In genomic region chrX:41720125-41720780, GRCh38 we compare ENCODE assay signal across 8 cellular contexts. TPM values are rescaled to one million over a fixed set of nuclear protein-coding genes. Genes with fewer than 3 reads are reported as not detected.
A peak's percentile ranks its signal among the peaks of the same experiment; 100 is the strongest.
DNase-seq lines count a peak whose midpoint lies in the region; ATAC-seq and TF ChIP-seq lines count a peak whose summit lies in the region.

No MANE protein-coding gene starts in this region.

- peak; percentile 47 for DNase-seq in GM06990 (ENCODE audit: extremely low read depth, insufficient read length)
- peak; percentile 40 for DNase-seq in NAMALWA (ENCODE audit: low spot score)
- DNase-seq in effector memory CD8-positive, alpha-beta T cell = peak; percentile 38 to 52 (median 48)
- DNase-seq in GM03348 (ENCODE audit: low spot score) = no peak
- DNase-seq in NCI-H1092 treated with DMSO at 0.1 percent for 48 hours (lab: John Stamatoyannopoulos, UW) = no peak
- no peak for DNase-seq in mucosa of gallbladder (ENCODE audit: low spot score)
- DNase-seq in GF-D8 (lab: John Stamatoyannopoulos, UW) = no peak

- no peaks in the 10 kb centered on the region for H3K36me3 ChIP-seq in GM06990 (ENCODE audit: control insufficient read depth, insufficient read depth, low read length)

- H3K4me3 Mint-ChIP-seq in effector memory CD8-positive, alpha-beta T cell = peak overlapping the region; percentile 38 to 43

- H3K36me3 Mint-ChIP-seq in effector memory CD8-positive, alpha-beta T cell (ENCODE audit: insufficient read depth) = no peaks in the 10 kb centered on the region

- H3K9me3 Mint-ChIP-seq in effector memory CD8-positive, alpha-beta T cell = no peaks in the 10 kb centered on the region

- H3K27ac Mint-ChIP-seq in effector memory CD8-positive, alpha-beta T cell = peak overlapping the region; percentile 23 to 78

- TF ChIP-seq CTCF in GM06990 (IDR thresholded peaks at IDR 0.05; ENCODE audit: insufficient read depth, low read length, poor library complexity, severe bottlenecking) = no peak

- H3K27me3 Mint-ChIP-seq in effector memory CD8-positive, alpha-beta T cell = no peaks in the 10 kb centered on the region

- H3K4me1 Mint-ChIP-seq in effector memory CD8-positive, alpha-beta T cell (ENCODE audit: low read depth in 2 of 2) = peaks cover 19 to 34% of the 10 kb centered on the region in 2 donors

- ATAC-seq in GM21737 (IDR thresholded peaks at IDR 0.05; ENCODE audit: unreplicated experiment) = peak; percentile 76
- ATAC-seq in effector memory CD8-positive, alpha-beta T cell (replicated peaks) = peak; percentile 99

- no peak overlapping the region for H3K4me3 ChIP-seq in GM06990 (replicated peaks; ENCODE audit: low read depth, low read length)

- no peaks in the 10 kb centered on the region for H3K27me3 ChIP-seq in GM06990 (replicated peaks; ENCODE audit: control insufficient read depth, insufficient read depth, low read length)

RNA-seq across cellular contexts. Expression of gene GPR82, which starts 3.7 kb away (rescaled TPM):
- total RNA-seq in mucosa of gallbladder = 1.2 TPM

RNA-seq across cellular contexts. Expression of gene GPR34, which starts 31.5 kb away (rescaled TPM):
- total RNA-seq in mucosa of gallbladder = 20.9 TPM

Comparison
In these comparisons a context has a peak if more than half of its experiments do, and no peak if none do; other contexts are left out.
1. DNase-seq: peak in GM06990 (single experiment), NAMALWA (single experiment) and effector memory CD8-positive, alpha-beta T cell (3 of 3); none in GM03348 (single experiment), NCI-H1092 treated with DMSO at 0.1 percent for 48 hours (single experiment), mucosa of gallbladder (single experiment) and GF-D8 (single experiment).